1 cellular context compared by ENCODE assay signal in genomic region chr12:62910549-62911169, GRCh38.
TF ChIP-seq lines count a peak whose summit lies in the region.

No MANE protein-coding gene starts in this region.

TF ChIP-seq in K562, 482 proteins besides CTCF, POLR2A, EP300 and RAD21 (continued from another document and continues in another):
- TF ChIP-seq MBD2 (IDR thresholded peaks at IDR 0.05; ENCODE audit: borderline replicate concordance, low read depth) (peak; percentile 85), SMARCE1 (IDR thresholded peaks at IDR 0.05) (peak; percentile 96), MTA3 (IDR thresholded peaks at IDR 0.05; ENCODE audit: borderline replicate concordance) (peak; percentile 77; the same call in 1 of the 2 replicates), HES1 (IDR thresholded peaks at IDR 0.05; ENCODE audit: low read depth) (peak; percentile 90), SMARCC2 (IDR thresholded peaks at IDR 0.05; ENCODE audit: low read depth) (peak; percentile 94), ZBTB11 (CRISPR knock-in tag; IDR thresholded peaks at IDR 0.05) (peak in 1 of 3 experiments; percentile 69; a peak in 1 of 6 replicates), MEF2A (IDR thresholded peaks at IDR 0.05; ENCODE audit: control insufficient read depth, low read depth, low read length) (no peak), L3MBTL2 (IDR thresholded peaks at IDR 0.05) (no peak; the same call in 1 of the 2 replicates), E2F4 (CRISPR knock-in tag; IDR thresholded peaks at IDR 0.05; ENCODE audit: low read depth) (no peak), NR2C1 (IDR thresholded peaks at IDR 0.05) (peak; percentile 24; the same call in 1 of the 2 replicates), NR2C1 (tag; IDR thresholded peaks at IDR 0.05) (peak; percentile 35; the same call in 1 of the 2 replicates), TAL1 (IDR thresholded peaks at IDR 0.05) (peak; percentile 96), CBFA2T3 (IDR thresholded peaks at IDR 0.05) (peak; percentile 98), ATF6 (CRISPR knock-in tag; IDR thresholded peaks at IDR 0.05) (no peak), HMG20B (CRISPR knock-in tag; IDR thresholded peaks at IDR 0.05) (no peak), ATF1 (CRISPR knock-in tag; IDR thresholded peaks at IDR 0.05) (no peak), ATF1 (tag; IDR thresholded peaks at IDR 0.05) (peak; percentile 59), ARNT (IDR thresholded peaks at IDR 0.05) (peak; percentile 71 to 90; a peak in 3 of 4 replicates), ZFP36 (IDR thresholded peaks at IDR 0.05; ENCODE audit: low read depth, low read length, partially characterized antibody) (peak; percentile 79), CC2D1A (IDR thresholded peaks at IDR 0.05) (peak; percentile 81), SAFB (IDR thresholded peaks at IDR 0.05; ENCODE audit: borderline replicate concordance, low read depth, low read length) (no peak), HMBOX1 (IDR thresholded peaks at IDR 0.05) (peak; percentile 79; the same call in 1 of the 2 replicates), MEF2D (tag; conservative IDR thresholded peaks at IDR 0.05; ENCODE audit: low read depth) (no peak), ZNF609 (CRISPR knock-in tag; IDR thresholded peaks at IDR 0.05; ENCODE audit: borderline replicate concordance) (no peak), RBM25 (IDR thresholded peaks at IDR 0.05; ENCODE audit: low read depth, low read length, severe bottlenecking) (no peak), NR4A1 (CRISPR knock-in tag; IDR thresholded peaks at IDR 0.05) (no peak), NR4A1 (tag; IDR thresholded peaks at IDR 0.05) (no peak), BCOR (IDR thresholded peaks at IDR 0.05) (peak; percentile 75), SRSF1 (IDR thresholded peaks at IDR 0.05; ENCODE audit: low read depth, low read length) (no peak), SIN3A (IDR thresholded peaks at IDR 0.05; ENCODE audit: borderline replicate concordance in 2 of 2, control insufficient read depth in 1 of 2, low read depth in 2 of 2, low read length in 2 of 2) (no peak), ZNF592 (IDR thresholded peaks at IDR 0.05) (0 out of 2 replicates have a peak, but pooled peaks have one; percentile 44), KDM5B (IDR thresholded peaks at IDR 0.05; ENCODE audit: insufficient replicate concordance, low read depth, low read length) (no peak), ZFP30 (CRISPR knock-in tag; IDR thresholded peaks at IDR 0.05; ENCODE audit: borderline replicate concordance) (no peak), CREB5 (CRISPR knock-in tag; IDR thresholded peaks at IDR 0.05) (no peak), PHTF2 (CRISPR knock-in tag; IDR thresholded peaks at IDR 0.05) (no peak), ETS2 (tag; IDR thresholded peaks at IDR 0.05; ENCODE audit: borderline replicate concordance, poor library complexity, severe bottlenecking) (no peak), HDAC3 (IDR thresholded peaks at IDR 0.05; ENCODE audit: borderline replicate concordance, partially characterized antibody) (peak; percentile 87), KLF6 (CRISPR knock-in tag; IDR thresholded peaks at IDR 0.05; ENCODE audit: borderline replicate concordance) (no peak), ZNF639 (CRISPR knock-in tag; conservative IDR thresholded peaks at IDR 0.05 in 1 of 2, IDR thresholded peaks at IDR 0.05 in 1 of 2) (peak in 1 of 2 experiments; percentile 87; a peak in 2 of 4 replicates), THRAP3 (IDR thresholded peaks at IDR 0.05; ENCODE audit: borderline replicate concordance) (no peak), CBX3 (IDR thresholded peaks at IDR 0.05; ENCODE audit: borderline replicate concordance in 1 of 2, low read length in 2 of 2) (0 out of 3 replicates have a peak, but pooled peaks of 1 of the 2 experiments have one; percentile 20), TEAD1 (CRISPR knock-in tag; IDR thresholded peaks at IDR 0.05) (peak in 1 of 2 experiments; percentile 56; a peak in 1 of 4 replicates), ZKSCAN1 (IDR thresholded peaks at IDR 0.05; ENCODE audit: low read depth, low read length) (no peak)
